ENCODE assay signal across 9 cellular contexts in genomic region chr12:58425481-58426392, GRCh38.
DNase-seq lines count a peak whose midpoint lies in the region; ATAC-seq lines count a peak whose summit lies in the region.
"Had no signal": no experiment of that assay in that cellular context is flagged by ENCODE, and none has a peak within 500 bp of the region (broad histone marks: within the 10 kb centered on the region; RNA-seq: fewer than 3 reads in every experiment).

No MANE protein-coding gene starts in this region.

- peaks cover 37% of the 10 kb centered on the region for H3K4me1 Mint-ChIP-seq in activated CD4-positive, alpha-beta T cell treated with anti-CD3 and anti-CD28 coated beads, Interleukin-2, amount 10 ng/mL, durations not matched to agents 24 days and 14 days
- peaks cover 39% of the 10 kb centered on the region for H3K4me1 Mint-ChIP-seq in activated T-helper 2 cell treated with anti-CD3 and anti-CD28 coated beads, Interferon-gamma antibody, Interleukin-2, Interleukin-4, amounts not matched to agents 10 μg/mL and 5 μg/mL and 100 μg/mL, durations not matched to agents 14 hours and 24 hours and 36 hours (ENCODE audit: low read depth)

- peak; percentile 72 for DNase-seq in activated CD4-positive, alpha-beta T cell treated with anti-CD3 and anti-CD28 coated beads, Interleukin-2, amount 10 ng/mL, durations not matched to agents 24 days and 14 days
- no peak for DNase-seq in activated CD4-positive, alpha-beta T cell treated with anti-CD3 and anti-CD28 coated beads, Interleukin-2, amount 50 U/mL, for 1 hour
- peak; percentile 90 for DNase-seq in HT-29 (ENCODE audit: low spot score)
- DNase-seq in activated T-helper 2 cell treated with anti-CD3 and anti-CD28 coated beads, Interferon-gamma antibody, Interleukin-2, Interleukin-4, amounts not matched to agents 10 μg/mL and 5 μg/mL and 100 μg/mL, durations not matched to agents 14 hours and 24 hours and 36 hours (ENCODE audit: low spot score): peak; percentile 11
- DNase-seq in iPS-NIHi11 (ENCODE audit: low spot score): peak; percentile 46
- DNase-seq in superior temporal gyrus (ENCODE audit: extremely low spot score): peak; percentile 24
- no peak for DNase-seq in NK-92 treated with Interleukin-12 subunit alpha and Interleukin-12 subunit beta, amount 100 ng/mL, for 24 hours (lab: John Stamatoyannopoulos, UW)

- intact Hi-C loops in activated CD4-positive, alpha-beta T cell treated with anti-CD3 and anti-CD28 coated beads, Interleukin-2, amount 10 ng/mL, durations not matched to agents 24 days and 14 days (cut with micrococcal nuclease): loop anchor here (2.0 kb wide), 1 partner anchor 1171 kb away; the partner anchor contains the start of gene SLC16A7
- intact Hi-C loops in activated T-helper 2 cell treated with anti-CD3 and anti-CD28 coated beads, Interferon-gamma antibody, Interleukin-2, Interleukin-4, amounts not matched to agents 10 μg/mL and 5 μg/mL and 100 μg/mL, durations not matched to agents 14 hours and 24 hours and 36 hours (cut with micrococcal nuclease): loop anchor here (1.0 to 2.0 kb wide), 2 partner anchors 11 to 1171 kb away; partner anchors contain the start of gene SLC16A7

- H3K4me3 Mint-ChIP-seq in activated CD4-positive, alpha-beta T cell treated with anti-CD3 and anti-CD28 coated beads, Interleukin-2, amount 10 ng/mL, durations not matched to agents 24 days and 14 days: peak overlapping the region; percentile 64
- H3K4me3 Mint-ChIP-seq in activated T-helper 2 cell treated with anti-CD3 and anti-CD28 coated beads, Interferon-gamma antibody, Interleukin-2, Interleukin-4, amounts not matched to agents 10 μg/mL and 5 μg/mL and 100 μg/mL, durations not matched to agents 14 hours and 24 hours and 36 hours (ENCODE audit: low read depth): peak overlapping the region; percentile 9
- H3K4me3 Mint-ChIP-seq: dendritic cell treated with granulocyte-macrophage colony-stimulating factor and Interleukin-4, amounts not matched to agents 40 ng/mL and 50 ng/mL, for 4 days had no signal

- H3K36me3 Mint-ChIP-seq in activated CD4-positive, alpha-beta T cell treated with anti-CD3 and anti-CD28 coated beads, Interleukin-2, amount 10 ng/mL, durations not matched to agents 24 days and 14 days (ENCODE audit: low read depth): no peaks in the 10 kb centered on the region
- no peaks in the 10 kb centered on the region for H3K36me3 Mint-ChIP-seq in activated T-helper 2 cell treated with anti-CD3 and anti-CD28 coated beads, Interferon-gamma antibody, Interleukin-2, Interleukin-4, amounts not matched to agents 10 μg/mL and 5 μg/mL and 100 μg/mL, durations not matched to agents 14 hours and 24 hours and 36 hours (ENCODE audit: low read depth)

- H3K9me3 Mint-ChIP-seq in activated CD4-positive, alpha-beta T cell treated with anti-CD3 and anti-CD28 coated beads, Interleukin-2, amount 10 ng/mL, durations not matched to agents 24 days and 14 days: peaks cover 21% of the 10 kb centered on the region
- no peaks in the 10 kb centered on the region for H3K9me3 Mint-ChIP-seq in activated T-helper 2 cell treated with anti-CD3 and anti-CD28 coated beads, Interferon-gamma antibody, Interleukin-2, Interleukin-4, amounts not matched to agents 10 μg/mL and 5 μg/mL and 100 μg/mL, durations not matched to agents 14 hours and 24 hours and 36 hours
- H3K9me3 Mint-ChIP-seq: dendritic cell treated with granulocyte-macrophage colony-stimulating factor and Interleukin-4, amounts not matched to agents 40 ng/mL and 50 ng/mL, for 4 days had no signal

- H3K27ac Mint-ChIP-seq in activated CD4-positive, alpha-beta T cell treated with anti-CD3 and anti-CD28 coated beads, Interleukin-2, amount 10 ng/mL, durations not matched to agents 24 days and 14 days: peak overlapping the region; percentile 89
- peak overlapping the region; percentile 87 for H3K27ac Mint-ChIP-seq in activated T-helper 2 cell treated with anti-CD3 and anti-CD28 coated beads, Interferon-gamma antibody, Interleukin-2, Interleukin-4, amounts not matched to agents 10 μg/mL and 5 μg/mL and 100 μg/mL, durations not matched to agents 14 hours and 24 hours and 36 hours
- H3K27ac Mint-ChIP-seq: dendritic cell treated with granulocyte-macrophage colony-stimulating factor and Interleukin-4, amounts not matched to agents 40 ng/mL and 50 ng/mL, for 4 days had no signal

- peaks cover 36% of the 10 kb centered on the region for H3K27me3 Mint-ChIP-seq in activated CD4-positive, alpha-beta T cell treated with anti-CD3 and anti-CD28 coated beads, Interleukin-2, amount 10 ng/mL, durations not matched to agents 24 days and 14 days
- H3K27me3 Mint-ChIP-seq in activated T-helper 2 cell treated with anti-CD3 and anti-CD28 coated beads, Interferon-gamma antibody, Interleukin-2, Interleukin-4, amounts not matched to agents 10 μg/mL and 5 μg/mL and 100 μg/mL, durations not matched to agents 14 hours and 24 hours and 36 hours (ENCODE audit: low read depth): peaks cover 32% of the 10 kb centered on the region
- H3K27me3 Mint-ChIP-seq: dendritic cell treated with granulocyte-macrophage colony-stimulating factor and Interleukin-4, amounts not matched to agents 40 ng/mL and 50 ng/mL, for 4 days had no signal

- peak; percentile 96 for ATAC-seq in GM21723 (IDR thresholded peaks at IDR 0.05; ENCODE audit: unreplicated experiment)

Comparison
In these comparisons a context has a peak if more than half of its experiments do, and no peak if none do; other contexts are left out.
1. DNase-seq: peak in activated CD4-positive, alpha-beta T cell treated with anti-CD3 and anti-CD28 coated beads, Interleukin-2, amount 10 ng/mL, durations not matched to agents 24 days and 14 days (single experiment), HT-29 (single experiment), activated T-helper 2 cell treated with anti-CD3 and anti-CD28 coated beads, Interferon-gamma antibody, Interleukin-2, Interleukin-4, amounts not matched to agents 10 μg/mL and 5 μg/mL and 100 μg/mL, durations not matched to agents 14 hours and 24 hours and 36 hours (single experiment), iPS-NIHi11 (single experiment) and superior temporal gyrus (single experiment); none in activated CD4-positive, alpha-beta T cell treated with anti-CD3 and anti-CD28 coated beads, Interleukin-2, amount 50 U/mL, for 1 hour (single experiment) and NK-92 treated with Interleukin-12 subunit alpha and Interleukin-12 subunit beta, amount 100 ng/mL, for 24 hours (single experiment).